ENCODE assay signal across 14 cellular contexts in the genomic region with DNA sequence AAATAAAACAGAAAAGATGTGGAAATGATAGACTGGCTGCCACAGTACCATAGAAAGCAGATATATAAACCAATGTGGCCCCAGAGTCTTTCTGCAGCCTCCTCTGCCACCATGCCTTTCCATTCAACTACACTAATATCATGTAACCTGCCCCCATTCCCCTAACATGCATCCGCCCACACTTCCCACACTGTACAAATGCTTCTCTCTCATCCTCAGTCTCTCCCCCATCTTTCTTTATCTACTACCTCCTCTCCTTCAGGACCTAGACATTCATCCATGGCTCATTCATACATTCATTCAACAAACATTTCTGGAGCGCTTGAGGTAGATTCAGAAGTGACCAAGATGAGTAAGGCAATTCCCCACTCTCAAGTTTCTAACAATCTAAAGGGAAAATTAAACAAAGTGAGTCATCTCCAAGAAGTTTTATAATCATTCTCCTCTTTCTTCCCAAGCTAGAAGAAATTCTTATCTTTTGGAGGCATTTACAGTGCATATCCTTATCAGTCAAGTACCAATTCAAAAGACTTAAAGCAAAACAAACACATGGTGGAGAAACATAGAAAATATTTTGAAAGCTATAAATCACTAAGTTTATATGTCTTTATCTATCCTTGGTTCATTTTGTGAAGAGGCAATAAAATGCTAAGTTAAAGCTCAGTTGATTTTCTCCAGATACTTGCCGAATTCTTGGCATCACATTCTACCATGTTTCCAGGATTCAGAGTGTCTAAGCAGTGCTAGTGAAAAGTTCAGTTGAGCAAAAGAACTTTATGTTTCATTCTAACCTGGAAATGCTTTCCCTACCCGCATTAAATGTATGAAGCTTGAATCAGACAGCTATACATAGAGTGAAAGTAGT.
DNase-seq lines count a peak whose midpoint lies in the region; ATAC-seq and TF ChIP-seq lines count a peak whose summit lies in the region.
"Had no signal": no experiment of that assay in that cellular context is flagged by ENCODE, and none has a peak within 500 bp of the region (broad histone marks: within the 10 kb centered on the region; RNA-seq: fewer than 3 reads in every experiment).

No MANE protein-coding gene starts in this region.

- peak overlapping the region; percentile 30 for H3K9ac ChIP-seq in PC-3 (ENCODE audit: low read length)

- H3K79me2 ChIP-seq in PC-3 (ENCODE audit: low read length) = no peaks in the 10 kb centered on the region

- peak overlapping the region; percentile 1; the same call in 1 of the 2 replicates for H3K4me3 ChIP-seq in PC-3 (ENCODE audit: low read length)
- H3K4me3 ChIP-seq: cardiac muscle cell, esophagus squamous epithelium had no signal

- ATAC-seq in PC-3 (peak; percentile 84), omental fat pad (ENCODE audit: low FRiP score) (peak; percentile 91), HG03432 (IDR thresholded peaks at IDR 0.05; ENCODE audit: unreplicated experiment) (no peak)
- ATAC-seq: activated CD4-positive, alpha-beta T cell treated with anti-CD3 and anti-CD28 coated beads for 36 hours; stimulated activated naive CD8-positive, alpha-beta T cell treated with anti-CD3 and anti-CD28 coated beads, Interleukin-15, Interleukin-2, amounts not matched to agents 100 U/mL and 50 U/mL, for 24 hours; T-cell had no signal

- in situ Hi-C loops in Caki2 (cut with HindIII; ENCODE audit: low pct_unique_long_range_greater_than_20kb, low sequenced_read_pairs) = no loop called here

- H4K20me1 ChIP-seq in PC-3 (ENCODE audit: low read length) = no peaks in the 10 kb centered on the region

- H3K36me3 ChIP-seq in PC-3 (ENCODE audit: low read depth, low read length) = no peaks in the 10 kb centered on the region
- H3K36me3 ChIP-seq: cardiac muscle cell had no signal

- H3K27ac ChIP-seq in PC-3 (ENCODE audit: low read length) = peak overlapping the region; percentile 82
- H3K27ac ChIP-seq: cardiac muscle cell, esophagus squamous epithelium had no signal

- H3K4me2 ChIP-seq in PC-3 (ENCODE audit: low read length) = peak overlapping the region; percentile 56

- no peaks in the 10 kb centered on the region for H3K9me3 ChIP-seq in PC-3 (ENCODE audit: low read length)
- H3K9me3 ChIP-seq: esophagus squamous epithelium had no signal

- peaks cover 60% of the 10 kb centered on the region for H3K4me1 ChIP-seq in PC-3 (ENCODE audit: insufficient read depth, low read length)

- no peaks in the 10 kb centered on the region for H3K27me3 ChIP-seq in PC-3 (ENCODE audit: low read length)
- H3K27me3 ChIP-seq: cardiac muscle cell, esophagus squamous epithelium had no signal

- intact Hi-C loops in PC-3 (cut with micrococcal nuclease) = loop anchor here (5.0 kb wide), 1 partner anchor 61 kb away; no protein-coding TSS in a partner anchor

- CTCF ChIA-PET in PC-3 (lab: Charles Lee) = interaction anchor here (0.5 kb wide), 1 partner anchor 362 kb away, joined by 3 read pairs; no protein-coding TSS in a partner anchor

- H3F3A ChIP-seq in PC-3 (ENCODE audit: low read length, unreplicated experiment) = no peaks in the 10 kb centered on the region

- no peaks in the 10 kb centered on the region for H3K9me2 ChIP-seq in PC-3 (replicated peaks; ENCODE audit: low read length)

- DNase-seq in Caki2 (ENCODE audit: low read depth) = peak; percentile 16
- DNase-seq in PC-3 = peak; percentile 92
- DNase-seq in dedifferentiated amniotic fluid mesenchymal stem cell (ENCODE audit: extremely low spot score) = peak; percentile 55
- DNase-seq in omental fat pad (ENCODE audit: low spot score) = no peak
- DNase-seq in SW480 (ENCODE audit: low spot score) = no peak
- DNase-seq in activated effector memory CD4-positive, alpha-beta T cell treated with anti-CD3 and anti-CD28 coated beads, Interleukin-2, amount 50 U/mL, for 16 hours = no peak
- no peak for DNase-seq in NCI-H2171 treated with DMSO at 0.1 percent for 48 hours (lab: John Stamatoyannopoulos, UW)
- DNase-seq: activated CD4-positive, alpha-beta T cell treated with anti-CD3 and anti-CD28 coated beads for 36 hours; esophagus squamous epithelium; NK-92 treated with Interleukin-12 subunit alpha and Interleukin-12 subunit beta, amount 100 ng/mL, for 24 hours; stimulated activated naive CD8-positive, alpha-beta T cell treated with anti-CD3 and anti-CD28 coated beads, Interleukin-15, Interleukin-2, amounts not matched to agents 100 U/mL and 50 U/mL, for 24 hours; T-cell had no signal

- no TSS peak for BruUV-seq in PC-3 (replicated peaks; lab: Mats Ljungman, UMichigan)

- no peak overlapping the region for H2AFZ ChIP-seq in PC-3 (ENCODE audit: low read length)

- POLR2A ChIA-PET in PC-3 (lab: Charles Lee; ENCODE audit: unreplicated experiment) = interaction anchor here (0.7 kb wide), 1 partner anchor 185 kb away, joined by 3 read pairs; no protein-coding TSS in a partner anchor

- no peak for TF ChIP-seq CTCF in PC-3 (conservative IDR thresholded peaks at IDR 0.05; ENCODE audit: low read depth, low read length)
- TF ChIP-seq CTCF in omental fat pad (IDR thresholded peaks at IDR 0.05) = no peak

Comparison
In these comparisons a context has a peak if more than half of its experiments do, and no peak if none do; other contexts are left out.
1. DNase-seq: peak in Caki2 (single experiment), PC-3 (single experiment) and dedifferentiated amniotic fluid mesenchymal stem cell (single experiment); none in omental fat pad (single experiment), SW480 (single experiment), activated effector memory CD4-positive, alpha-beta T cell treated with anti-CD3 and anti-CD28 coated beads, Interleukin-2, amount 50 U/mL, for 16 hours (single experiment) and NCI-H2171 treated with DMSO at 0.1 percent for 48 hours (single experiment).